12 cellular contexts compared by ENCODE assay signal in the genomic region with DNA sequence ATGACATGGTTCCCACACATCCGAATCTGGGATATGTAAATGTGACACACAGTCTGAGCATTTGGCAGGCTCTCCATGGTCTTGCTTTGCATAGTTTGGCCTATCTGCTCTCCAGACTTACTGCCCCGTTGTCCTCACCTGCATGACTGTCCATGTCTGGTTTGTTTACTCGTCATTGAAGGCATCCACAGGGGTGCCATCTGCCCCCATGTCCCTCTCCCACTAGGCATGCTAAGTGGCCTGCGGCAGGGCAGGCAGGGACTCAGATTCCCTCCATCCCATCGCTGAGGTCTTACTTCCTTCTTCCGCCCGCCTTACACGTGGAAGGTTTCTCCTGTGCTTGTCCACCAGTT. TPM values are rescaled to one million over a fixed set of nuclear protein-coding genes. Genes with fewer than 3 reads are reported as not detected.
DNase-seq lines count a peak whose midpoint lies in the region; ATAC-seq and TF ChIP-seq lines count a peak whose summit lies in the region.
"Had no signal": no experiment of that assay in that cellular context is flagged by ENCODE, and none has a peak within 500 bp of the region (broad histone marks: within the 10 kb centered on the region; RNA-seq: fewer than 3 reads in every experiment).

No MANE protein-coding gene starts in this region.

- no peak overlapping the region for H2AFZ ChIP-seq in MM.1S (ENCODE audit: low read length)

- H3K9me3 ChIP-seq in MM.1S (replicated peaks; ENCODE audit: insufficient read depth, low read length), result no peaks in the 10 kb centered on the region
- H3K9me3 ChIP-seq in sigmoid colon, result no peaks in the 10 kb centered on the region
- no peaks in the 10 kb centered on the region for H3K9me3 ChIP-seq in Caco-2

- peak overlapping the region; percentile 71 for H3K27ac ChIP-seq in MM.1S (ENCODE audit: low read length)
- H3K27ac ChIP-seq in dorsolateral prefrontal cortex, result peak overlapping the region in 45 of 59 donors; percentile 6 to 100 (median 87)
- H3K27ac ChIP-seq in sigmoid colon, result peak overlapping the region in 3 of 4 donors; percentile 64 to 79 (median 78)

- DNase-seq in T-helper 1 cell (no peak), MM.1S (no peak), dorsolateral prefrontal cortex (peak in 1 of 10 donors; percentile 34), sigmoid colon (no peak), A172 (ENCODE audit: low spot score) (no peak), Caco-2 (no peak)
- DNase-seq: DND-41; NCI-H1092 treated with DMSO at 0.1 percent for 48 hours; NCI-H524; stimulated activated CD8-positive, alpha-beta memory T cell treated with anti-CD3 and anti-CD28 coated beads, Interleukin-4, amount 100 ng/mL, for 48 hours had no signal

- H3K9me3 Mint-ChIP-seq in T-helper 1 cell treated with Interleukin-12 subunit alpha and Interleukin-12 subunit beta and Interleukin-4 antibody, amounts not matched to agents 30 μg/mL and 1 μg/mL, for 36 hours, result no peaks in the 10 kb centered on the region
- no peaks in the 10 kb centered on the region for H3K9me3 Mint-ChIP-seq in Caco-2 (ENCODE audit: unreplicated experiment)

- peak overlapping the region; percentile 77 for H3K27ac Mint-ChIP-seq in T-helper 1 cell treated with Interleukin-12 subunit alpha and Interleukin-12 subunit beta and Interleukin-4 antibody, amounts not matched to agents 30 μg/mL and 1 μg/mL, for 36 hours
- no peak overlapping the region for H3K27ac Mint-ChIP-seq in Caco-2 (ENCODE audit: unreplicated experiment)

- no peaks in the 10 kb centered on the region for H3K9me2 ChIP-seq in MM.1S (replicated peaks; ENCODE audit: insufficient read depth, low read length)

- no peak for TF ChIP-seq EP300 in sigmoid colon (IDR thresholded peaks at IDR 0.05)

- BruUV-seq in Caco-2 (replicated peaks; lab: Mats Ljungman, UMichigan), result no TSS peak

- H3K4me1 Mint-ChIP-seq in T-helper 1 cell treated with Interleukin-12 subunit alpha and Interleukin-12 subunit beta and Interleukin-4 antibody, amounts not matched to agents 30 μg/mL and 1 μg/mL, for 36 hours (ENCODE audit: low read depth), result peaks cover 83% of the 10 kb centered on the region
- no peaks in the 10 kb centered on the region for H3K4me1 Mint-ChIP-seq in Caco-2 (ENCODE audit: low read depth, unreplicated experiment)

- H3K27me3 ChIP-seq in MM.1S (replicated peaks; ENCODE audit: insufficient read depth, low read length), result no peaks in the 10 kb centered on the region
- no peaks in the 10 kb centered on the region for H3K27me3 ChIP-seq in dorsolateral prefrontal cortex
- H3K27me3 ChIP-seq in sigmoid colon, result no peaks in the 10 kb centered on the region
- H3K27me3 ChIP-seq in Caco-2 (replicated peaks; ENCODE audit: control insufficient read depth, insufficient read depth, low read length), result no peaks in the 10 kb centered on the region

- ATAC-seq in HG02870 (IDR thresholded peaks at IDR 0.05; ENCODE audit: unreplicated experiment), result no peak

- peaks cover 100% of the 10 kb centered on the region for H3K79me2 ChIP-seq in MM.1S (ENCODE audit: low read length)

- no peak for TF ChIP-seq POLR2A in sigmoid colon (IDR thresholded peaks at IDR 0.05)

- H3K36me3 Mint-ChIP-seq in T-helper 1 cell treated with Interleukin-12 subunit alpha and Interleukin-12 subunit beta and Interleukin-4 antibody, amounts not matched to agents 30 μg/mL and 1 μg/mL, for 36 hours (ENCODE audit: low read depth), result peaks cover 15% of the 10 kb centered on the region
- peaks cover 3% of the 10 kb centered on the region for H3K36me3 Mint-ChIP-seq in Caco-2 (ENCODE audit: insufficient read depth, unreplicated experiment)

- peaks cover 91% of the 10 kb centered on the region for H3K4me1 ChIP-seq in MM.1S (ENCODE audit: low read length)
- peaks cover 0 to 95% (median 87%) of the 10 kb centered on the region in 4 donors for H3K4me1 ChIP-seq in sigmoid colon
- no peaks in the 10 kb centered on the region for H3K4me1 ChIP-seq in Caco-2

- peak overlapping the region; percentile 13; the same call in 1 of the 2 replicates for H3K4me3 ChIP-seq in MM.1S (ENCODE audit: low read length)
- no peak overlapping the region for H3K4me3 ChIP-seq in dorsolateral prefrontal cortex
- H3K4me3 ChIP-seq in sigmoid colon, result no peak overlapping the region
- no peak overlapping the region for H3K4me3 ChIP-seq in Caco-2 (ENCODE audit: low read depth, low read length)

- H3K9ac ChIP-seq in MM.1S (ENCODE audit: low read length), result peak overlapping the region; percentile 20; the same call in 1 of the 2 replicates

- intact Hi-C loops in dorsolateral prefrontal cortex (cut with DNase I) (loop anchor here in 1 of 2 donors (5.0 kb wide), 1 partner anchor 35 kb away; no protein-coding TSS in a partner anchor), sigmoid colon (cut with DNase I) (no loop called here), Caco-2 (cut with micrococcal nuclease; ENCODE audit: unreplicated experiment) (no loop called here)

- peak overlapping the region; percentile 17 for H3K4me3 Mint-ChIP-seq in T-helper 1 cell treated with Interleukin-12 subunit alpha and Interleukin-12 subunit beta and Interleukin-4 antibody, amounts not matched to agents 30 μg/mL and 1 μg/mL, for 36 hours
- H3K4me3 Mint-ChIP-seq in Caco-2 (ENCODE audit: unreplicated experiment), result no peak overlapping the region

- WGBS in sigmoid colon, 2 donors, result 78 to 81% methylated on average over 8 of the region's 8 CpGs

- CTCF ChIA-PET in Caco-2 (lab: Charles Lee), result no interaction called here

- no peaks in the 10 kb centered on the region for H3K27me3 Mint-ChIP-seq in T-helper 1 cell treated with Interleukin-12 subunit alpha and Interleukin-12 subunit beta and Interleukin-4 antibody, amounts not matched to agents 30 μg/mL and 1 μg/mL, for 36 hours (ENCODE audit: low read depth)
- no peaks in the 10 kb centered on the region for H3K27me3 Mint-ChIP-seq in Caco-2 (ENCODE audit: insufficient read depth, unreplicated experiment)

- H3K36me3 ChIP-seq in MM.1S (replicated peaks; ENCODE audit: insufficient read depth, low read length) (no peaks in the 10 kb centered on the region), sigmoid colon (no peaks in the 10 kb centered on the region), Caco-2 (ENCODE audit: control insufficient read depth, insufficient read depth, low read length) (no peaks in the 10 kb centered on the region)

- TF ChIP-seq CTCF in MM.1S (IDR thresholded peaks at IDR 0.05; ENCODE audit: low read length), result no peak
- no peak for TF ChIP-seq CTCF in dorsolateral prefrontal cortex (IDR thresholded peaks at IDR 0.05 in 54 of 56, conservative IDR thresholded peaks at IDR 0.05 in 2 of 56; ENCODE audit: low read depth in 1 of 56, partially characterized antibody in 56 of 56)
- TF ChIP-seq CTCF in sigmoid colon (IDR thresholded peaks at IDR 0.05), result no peak
- TF ChIP-seq CTCF in Caco-2 (IDR thresholded peaks at IDR 0.05; ENCODE audit: insufficient read depth in 1 of 2, low read depth in 1 of 2, low read length in 1 of 2, severe bottlenecking in 1 of 2, unreplicated experiment in 1 of 2), result no peak

- H4K20me1 ChIP-seq in MM.1S (ENCODE audit: insufficient read depth, low read length), result peaks cover 3% of the 10 kb centered on the region; the same call in 1 of the 2 replicates

- POLR2A ChIA-PET in Caco-2 (lab: Charles Lee), result no interaction called here

- peak overlapping the region; percentile 62 for H3K4me2 ChIP-seq in MM.1S (ENCODE audit: low read depth, low read length)

- peaks cover 28% of the 10 kb centered on the region for H3F3A ChIP-seq in MM.1S (ENCODE audit: insufficient read depth, low read length)

RNA-seq across cellular contexts. Expression of gene KLF13, which starts 10.3 kb away (rescaled TPM):
- total RNA-seq in dorsolateral prefrontal cortex, result 100 to 1,000 TPM in 101 of 120 experiments, 10 to 100 TPM in 19; 73.4 to 179 (median 116) TPM
- 10 to 100 TPM; 18.7 to 28.0 (median 24.5) TPM for total RNA-seq in sigmoid colon
- polyA plus RNA-seq in sigmoid colon, result 10 to 100 TPM; 23.4 to 71.9 (median 48.6) TPM
- total RNA-seq in A172 (2014; rRNA removed; shearing (Covaris generic)), result 19.6 and 27.9 TPM in 2 replicates
- 16.6 and 18.8 TPM in 2 replicates for total RNA-seq in Caco-2 (2022)
